Comparison of ENCODE assay signal across 1 cellular context in the genomic region with DNA sequence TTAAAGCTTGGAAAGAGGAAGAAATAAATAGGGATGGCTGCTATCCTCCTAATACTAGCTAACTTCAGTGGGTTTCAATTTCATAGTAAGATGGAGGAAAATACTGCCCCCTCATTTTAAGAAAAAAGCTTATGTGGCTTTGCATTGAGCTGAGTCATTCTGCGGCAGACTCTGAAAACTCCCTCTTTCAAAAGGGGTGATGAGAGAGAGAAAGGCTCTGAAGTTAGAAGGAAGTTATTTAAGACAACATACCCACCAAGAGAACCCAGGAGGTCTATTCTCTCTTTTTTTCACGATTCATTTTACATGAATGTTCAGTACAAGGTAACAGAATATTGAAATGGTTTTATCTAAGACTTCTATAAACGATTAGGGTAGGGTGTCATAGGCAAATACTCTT.
TF ChIP-seq lines count a peak whose summit lies in the region.

No MANE protein-coding gene starts in this region.

TF ChIP-seq in K562, 482 proteins besides CTCF, POLR2A, EP300 and RAD21 (continued from another document and continues in another):
- TF ChIP-seq, protein P1, sequence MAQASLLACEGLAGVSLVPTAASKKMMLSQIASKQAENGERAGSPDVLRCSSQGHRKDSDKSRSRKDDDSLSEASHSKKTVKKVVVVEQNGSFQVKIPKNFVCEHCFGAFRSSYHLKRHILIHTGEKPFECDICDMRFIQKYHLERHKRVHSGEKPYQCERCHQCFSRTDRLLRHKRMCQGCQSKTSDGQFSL (CRISPR knock-in tag; IDR thresholded peaks at IDR 0.05), result no peak
- TF ChIP-seq, protein P1 (tag; IDR thresholded peaks at IDR 0.05), result no peak
- TF ChIP-seq JUNB (CRISPR knock-in tag; conservative IDR thresholded peaks at IDR 0.05) (no peak), STAT5A (IDR thresholded peaks at IDR 0.05; ENCODE audit: borderline replicate concordance, low read length) (no peak), ELF4 (CRISPR knock-in tag; IDR thresholded peaks at IDR 0.05) (no peak), BRD9 (IDR thresholded peaks at IDR 0.05; ENCODE audit: low read depth, partially characterized antibody) (no peak), ZNF41 (CRISPR knock-in tag; conservative IDR thresholded peaks at IDR 0.05) (no peak), ZNF445 (CRISPR knock-in tag; IDR thresholded peaks at IDR 0.05; ENCODE audit: low read depth) (no peak), POU5F1 (IDR thresholded peaks at IDR 0.05; ENCODE audit: borderline replicate concordance, low read depth, low read length, partially characterized antibody) (no peak), RAD51 (IDR thresholded peaks at IDR 0.05; ENCODE audit: borderline replicate concordance, low read depth) (no peak), MAFF (IDR thresholded peaks at IDR 0.05; ENCODE audit: low read length) (peak; percentile 85), ASH1L (IDR thresholded peaks at IDR 0.05; ENCODE audit: borderline replicate concordance, low read depth, partially characterized antibody) (no peak), NCOA4 (IDR thresholded peaks at IDR 0.05; ENCODE audit: partially characterized antibody) (no peak), CBX3 (IDR thresholded peaks at IDR 0.05; ENCODE audit: borderline replicate concordance in 1 of 2, low read length in 2 of 2) (0 out of 3 replicates have a peak, but pooled peaks of 1 of the 2 experiments have one; percentile 23), SMAD1 (IDR thresholded peaks at IDR 0.05; ENCODE audit: low read depth, low read length, partially characterized antibody) (no peak), ZBTB8A (IDR thresholded peaks at IDR 0.05; ENCODE audit: partially characterized antibody) (no peak), C11orf30 (IDR thresholded peaks at IDR 0.05; ENCODE audit: low read depth) (peak; percentile 93), XRCC5 (IDR thresholded peaks at IDR 0.05; ENCODE audit: low read depth, low read length) (no peak), WHSC1 (IDR thresholded peaks at IDR 0.05; ENCODE audit: low read length) (no peak), U2AF2 (optimal IDR thresholded peaks at IDR 0.05; ENCODE audit: low read depth, low read length) (no peak), KLF1 (tag; IDR thresholded peaks at IDR 0.05) (no peak), FUS (optimal IDR thresholded peaks at IDR 0.05; ENCODE audit: low read depth, low read length) (no peak), HMG20B (CRISPR knock-in tag; IDR thresholded peaks at IDR 0.05) (no peak), CBX2 (IDR thresholded peaks at IDR 0.05; ENCODE audit: insufficient read depth, low read length, poor library complexity, severe bottlenecking) (no peak), BACH1 (tag; IDR thresholded peaks at IDR 0.05) (peak; percentile 71; the same call in 1 of the 2 replicates), RBM25 (IDR thresholded peaks at IDR 0.05; ENCODE audit: low read depth, low read length, severe bottlenecking) (no peak), ZNF124 (CRISPR knock-in tag; IDR thresholded peaks at IDR 0.05) (no peak), XRCC4 (IDR thresholded peaks at IDR 0.05; ENCODE audit: extremely low read depth, insufficient read depth, insufficient read length) (no peak), LEF1 (IDR thresholded peaks at IDR 0.05) (0 out of 2 replicates have a peak, but pooled peaks have one; percentile 31)
- TF ChIP-seq, protein P2, sequence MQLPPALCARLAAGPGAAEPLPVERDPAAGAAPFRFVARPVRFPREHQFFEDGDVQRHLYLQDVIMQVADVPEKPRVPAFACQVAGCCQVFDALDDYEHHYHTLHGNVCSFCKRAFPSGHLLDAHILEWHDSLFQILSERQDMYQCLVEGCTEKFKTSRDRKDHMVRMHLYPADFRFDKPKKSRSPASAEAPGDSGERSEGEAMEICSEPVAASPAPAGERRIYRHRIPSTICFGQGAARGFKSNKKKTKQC (CRISPR knock-in tag; IDR thresholded peaks at IDR 0.05), result no peak
- TF ChIP-seq, protein P3, sequence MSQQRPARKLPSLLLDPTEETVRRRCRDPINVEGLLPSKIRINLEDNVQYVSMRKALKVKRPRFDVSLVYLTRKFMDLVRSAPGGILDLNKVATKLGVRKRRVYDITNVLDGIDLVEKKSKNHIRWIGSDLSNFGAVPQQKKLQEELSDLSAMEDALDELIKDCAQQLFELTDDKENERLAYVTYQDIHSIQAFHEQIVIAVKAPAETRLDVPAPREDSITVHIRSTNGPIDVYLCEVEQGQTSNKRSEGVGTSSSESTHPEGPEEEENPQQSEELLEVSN (IDR thresholded peaks at IDR 0.05; ENCODE audit: borderline replicate concordance in 1 of 2, extremely low read depth in 1 of 2, insufficient read depth in 1 of 2, insufficient read length in 1 of 2, low read depth in 1 of 2, low read length in 1 of 2, poor library complexity in 1 of 2, severe bottlenecking in 1 of 2), result no peak
- TF ChIP-seq, protein P4, sequence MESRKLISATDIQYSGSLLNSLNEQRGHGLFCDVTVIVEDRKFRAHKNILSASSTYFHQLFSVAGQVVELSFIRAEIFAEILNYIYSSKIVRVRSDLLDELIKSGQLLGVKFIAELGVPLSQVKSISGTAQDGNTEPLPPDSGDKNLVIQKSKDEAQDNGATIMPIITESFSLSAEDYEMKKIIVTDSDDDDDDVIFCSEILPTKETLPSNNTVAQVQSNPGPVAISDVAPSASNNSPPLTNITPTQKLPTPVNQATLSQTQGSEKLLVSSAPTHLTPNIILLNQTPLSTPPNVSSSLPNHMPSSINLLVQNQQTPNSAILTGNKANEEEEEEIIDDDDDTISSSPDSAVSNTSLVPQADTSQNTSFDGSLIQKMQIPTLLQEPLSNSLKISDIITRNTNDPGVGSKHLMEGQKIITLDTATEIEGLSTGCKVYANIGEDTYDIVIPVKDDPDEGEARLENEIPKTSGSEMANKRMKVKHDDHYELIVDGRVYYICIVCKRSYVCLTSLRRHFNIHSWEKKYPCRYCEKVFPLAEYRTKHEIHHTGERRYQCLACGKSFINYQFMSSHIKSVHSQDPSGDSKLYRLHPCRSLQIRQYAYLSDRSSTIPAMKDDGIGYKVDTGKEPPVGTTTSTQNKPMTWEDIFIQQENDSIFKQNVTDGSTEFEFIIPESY (CRISPR knock-in tag; IDR thresholded peaks at IDR 0.05), result no peak
- TF ChIP-seq, protein P5, sequence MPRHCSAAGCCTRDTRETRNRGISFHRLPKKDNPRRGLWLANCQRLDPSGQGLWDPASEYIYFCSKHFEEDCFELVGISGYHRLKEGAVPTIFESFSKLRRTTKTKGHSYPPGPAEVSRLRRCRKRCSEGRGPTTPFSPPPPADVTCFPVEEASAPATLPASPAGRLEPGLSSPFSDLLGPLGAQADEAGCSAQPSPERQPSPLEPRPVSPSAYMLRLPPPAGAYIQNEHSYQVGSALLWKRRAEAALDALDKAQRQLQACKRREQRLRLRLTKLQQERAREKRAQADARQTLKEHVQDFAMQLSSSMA (CRISPR knock-in tag; IDR thresholded peaks at IDR 0.05), result no peak
- TF ChIP-seq, protein P6, sequence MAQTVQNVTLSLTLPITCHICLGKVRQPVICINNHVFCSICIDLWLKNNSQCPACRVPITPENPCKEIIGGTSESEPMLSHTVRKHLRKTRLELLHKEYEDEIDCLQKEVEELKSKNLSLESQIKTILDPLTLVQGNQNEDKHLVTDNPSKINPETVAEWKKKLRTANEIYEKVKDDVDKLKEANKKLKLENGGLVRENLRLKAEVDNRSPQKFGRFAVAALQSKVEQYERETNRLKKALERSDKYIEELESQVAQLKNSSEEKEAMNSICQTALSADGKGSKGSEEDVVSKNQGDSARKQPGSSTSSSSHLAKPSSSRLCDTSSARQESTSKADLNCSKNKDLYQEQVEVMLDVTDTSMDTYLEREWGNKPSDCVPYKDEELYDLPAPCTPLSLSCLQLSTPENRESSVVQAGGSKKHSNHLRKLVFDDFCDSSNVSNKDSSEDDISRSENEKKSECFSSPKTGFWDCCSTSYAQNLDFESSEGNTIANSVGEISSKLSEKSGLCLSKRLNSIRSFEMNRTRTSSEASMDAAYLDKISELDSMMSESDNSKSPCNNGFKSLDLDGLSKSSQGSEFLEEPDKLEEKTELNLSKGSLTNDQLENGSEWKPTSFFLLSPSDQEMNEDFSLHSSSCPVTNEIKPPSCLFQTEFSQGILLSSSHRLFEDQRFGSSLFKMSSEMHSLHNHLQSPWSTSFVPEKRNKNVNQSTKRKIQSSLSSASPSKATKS (CRISPR knock-in tag; IDR thresholded peaks at IDR 0.05), result no peak
- TF ChIP-seq, protein P7, sequence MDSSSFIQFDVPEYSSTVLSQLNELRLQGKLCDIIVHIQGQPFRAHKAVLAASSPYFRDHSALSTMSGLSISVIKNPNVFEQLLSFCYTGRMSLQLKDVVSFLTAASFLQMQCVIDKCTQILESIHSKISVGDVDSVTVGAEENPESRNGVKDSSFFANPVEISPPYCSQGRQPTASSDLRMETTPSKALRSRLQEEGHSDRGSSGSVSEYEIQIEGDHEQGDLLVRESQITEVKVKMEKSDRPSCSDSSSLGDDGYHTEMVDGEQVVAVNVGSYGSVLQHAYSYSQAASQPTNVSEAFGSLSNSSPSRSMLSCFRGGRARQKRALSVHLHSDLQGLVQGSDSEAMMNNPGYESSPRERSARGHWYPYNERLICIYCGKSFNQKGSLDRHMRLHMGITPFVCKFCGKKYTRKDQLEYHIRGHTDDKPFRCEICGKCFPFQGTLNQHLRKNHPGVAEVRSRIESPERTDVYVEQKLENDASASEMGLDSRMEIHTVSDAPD (CRISPR knock-in tag; IDR thresholded peaks at IDR 0.05), result no peak
- TF ChIP-seq, protein P8, sequence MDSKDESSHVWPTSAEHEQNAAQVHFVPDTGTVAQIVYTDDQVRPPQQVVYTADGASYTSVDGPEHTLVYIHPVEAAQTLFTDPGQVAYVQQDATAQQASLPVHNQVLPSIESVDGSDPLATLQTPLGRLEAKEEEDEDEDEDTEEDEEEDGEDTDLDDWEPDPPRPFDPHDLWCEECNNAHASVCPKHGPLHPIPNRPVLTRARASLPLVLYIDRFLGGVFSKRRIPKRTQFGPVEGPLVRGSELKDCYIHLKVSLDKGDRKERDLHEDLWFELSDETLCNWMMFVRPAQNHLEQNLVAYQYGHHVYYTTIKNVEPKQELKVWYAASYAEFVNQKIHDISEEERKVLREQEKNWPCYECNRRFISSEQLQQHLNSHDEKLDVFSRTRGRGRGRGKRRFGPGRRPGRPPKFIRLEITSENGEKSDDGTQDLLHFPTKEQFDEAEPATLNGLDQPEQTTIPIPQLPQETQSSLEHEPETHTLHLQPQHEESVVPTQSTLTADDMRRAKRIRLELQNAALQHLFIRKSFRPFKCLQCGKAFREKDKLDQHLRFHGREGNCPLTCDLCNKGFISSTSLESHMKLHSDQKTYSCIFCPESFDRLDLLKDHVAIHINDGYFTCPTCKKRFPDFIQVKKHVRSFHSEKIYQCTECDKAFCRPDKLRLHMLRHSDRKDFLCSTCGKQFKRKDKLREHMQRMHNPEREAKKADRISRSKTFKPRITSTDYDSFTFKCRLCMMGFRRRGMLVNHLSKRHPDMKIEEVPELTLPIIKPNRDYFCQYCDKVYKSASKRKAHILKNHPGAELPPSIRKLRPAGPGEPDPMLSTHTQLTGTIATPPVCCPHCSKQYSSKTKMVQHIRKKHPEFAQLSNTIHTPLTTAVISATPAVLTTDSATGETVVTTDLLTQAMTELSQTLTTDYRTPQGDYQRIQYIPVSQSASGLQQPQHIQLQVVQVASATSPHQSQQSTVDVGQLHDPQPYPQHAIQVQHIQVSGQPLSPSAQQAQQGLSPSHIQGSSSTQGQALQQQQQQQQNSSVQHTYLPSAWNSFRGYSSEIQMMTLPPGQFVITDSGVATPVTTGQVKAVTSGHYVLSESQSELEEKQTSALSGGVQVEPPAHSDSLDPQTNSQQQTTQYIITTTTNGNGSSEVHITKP (IDR thresholded peaks at IDR 0.05; ENCODE audit: partially characterized antibody), result peak; percentile 79
- TF ChIP-seq, protein P9, sequence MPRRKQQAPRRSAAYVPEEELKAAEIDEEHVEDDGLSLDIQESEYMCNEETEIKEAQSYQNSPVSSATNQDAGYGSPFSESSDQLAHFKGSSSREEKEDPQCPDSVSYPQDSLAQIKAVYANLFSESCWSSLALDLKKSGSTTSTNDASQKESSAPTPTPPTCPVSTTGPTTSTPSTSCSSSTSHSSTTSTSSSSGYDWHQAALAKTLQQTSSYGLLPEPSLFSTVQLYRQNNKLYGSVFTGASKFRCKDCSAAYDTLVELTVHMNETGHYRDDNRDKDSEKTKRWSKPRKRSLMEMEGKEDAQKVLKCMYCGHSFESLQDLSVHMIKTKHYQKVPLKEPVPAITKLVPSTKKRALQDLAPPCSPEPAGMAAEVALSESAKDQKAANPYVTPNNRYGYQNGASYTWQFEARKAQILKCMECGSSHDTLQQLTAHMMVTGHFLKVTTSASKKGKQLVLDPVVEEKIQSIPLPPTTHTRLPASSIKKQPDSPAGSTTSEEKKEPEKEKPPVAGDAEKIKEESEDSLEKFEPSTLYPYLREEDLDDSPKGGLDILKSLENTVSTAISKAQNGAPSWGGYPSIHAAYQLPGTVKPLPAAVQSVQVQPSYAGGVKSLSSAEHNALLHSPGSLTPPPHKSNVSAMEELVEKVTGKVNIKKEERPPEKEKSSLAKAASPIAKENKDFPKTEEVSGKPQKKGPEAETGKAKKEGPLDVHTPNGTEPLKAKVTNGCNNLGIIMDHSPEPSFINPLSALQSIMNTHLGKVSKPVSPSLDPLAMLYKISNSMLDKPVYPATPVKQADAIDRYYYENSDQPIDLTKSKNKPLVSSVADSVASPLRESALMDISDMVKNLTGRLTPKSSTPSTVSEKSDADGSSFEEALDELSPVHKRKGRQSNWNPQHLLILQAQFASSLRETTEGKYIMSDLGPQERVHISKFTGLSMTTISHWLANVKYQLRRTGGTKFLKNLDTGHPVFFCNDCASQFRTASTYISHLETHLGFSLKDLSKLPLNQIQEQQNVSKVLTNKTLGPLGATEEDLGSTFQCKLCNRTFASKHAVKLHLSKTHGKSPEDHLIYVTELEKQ (CRISPR knock-in tag; IDR thresholded peaks at IDR 0.05), result no peak
- TF ChIP-seq, protein P10, sequence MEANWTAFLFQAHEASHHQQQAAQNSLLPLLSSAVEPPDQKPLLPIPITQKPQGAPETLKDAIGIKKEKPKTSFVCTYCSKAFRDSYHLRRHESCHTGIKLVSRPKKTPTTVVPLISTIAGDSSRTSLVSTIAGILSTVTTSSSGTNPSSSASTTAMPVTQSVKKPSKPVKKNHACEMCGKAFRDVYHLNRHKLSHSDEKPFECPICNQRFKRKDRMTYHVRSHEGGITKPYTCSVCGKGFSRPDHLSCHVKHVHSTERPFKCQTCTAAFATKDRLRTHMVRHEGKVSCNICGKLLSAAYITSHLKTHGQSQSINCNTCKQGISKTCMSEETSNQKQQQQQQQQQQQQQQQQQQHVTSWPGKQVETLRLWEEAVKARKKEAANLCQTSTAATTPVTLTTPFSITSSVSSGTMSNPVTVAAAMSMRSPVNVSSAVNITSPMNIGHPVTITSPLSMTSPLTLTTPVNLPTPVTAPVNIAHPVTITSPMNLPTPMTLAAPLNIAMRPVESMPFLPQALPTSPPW (CRISPR knock-in tag; IDR thresholded peaks at IDR 0.05), result no peak
- TF ChIP-seq, protein P11, sequence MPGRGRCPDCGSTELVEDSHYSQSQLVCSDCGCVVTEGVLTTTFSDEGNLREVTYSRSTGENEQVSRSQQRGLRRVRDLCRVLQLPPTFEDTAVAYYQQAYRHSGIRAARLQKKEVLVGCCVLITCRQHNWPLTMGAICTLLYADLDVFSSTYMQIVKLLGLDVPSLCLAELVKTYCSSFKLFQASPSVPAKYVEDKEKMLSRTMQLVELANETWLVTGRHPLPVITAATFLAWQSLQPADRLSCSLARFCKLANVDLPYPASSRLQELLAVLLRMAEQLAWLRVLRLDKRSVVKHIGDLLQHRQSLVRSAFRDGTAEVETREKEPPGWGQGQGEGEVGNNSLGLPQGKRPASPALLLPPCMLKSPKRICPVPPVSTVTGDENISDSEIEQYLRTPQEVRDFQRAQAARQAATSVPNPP (IDR thresholded peaks at IDR 0.05; ENCODE audit: borderline replicate concordance, insufficient read depth, insufficient read length), result no peak
